In the genomic region with DNA sequence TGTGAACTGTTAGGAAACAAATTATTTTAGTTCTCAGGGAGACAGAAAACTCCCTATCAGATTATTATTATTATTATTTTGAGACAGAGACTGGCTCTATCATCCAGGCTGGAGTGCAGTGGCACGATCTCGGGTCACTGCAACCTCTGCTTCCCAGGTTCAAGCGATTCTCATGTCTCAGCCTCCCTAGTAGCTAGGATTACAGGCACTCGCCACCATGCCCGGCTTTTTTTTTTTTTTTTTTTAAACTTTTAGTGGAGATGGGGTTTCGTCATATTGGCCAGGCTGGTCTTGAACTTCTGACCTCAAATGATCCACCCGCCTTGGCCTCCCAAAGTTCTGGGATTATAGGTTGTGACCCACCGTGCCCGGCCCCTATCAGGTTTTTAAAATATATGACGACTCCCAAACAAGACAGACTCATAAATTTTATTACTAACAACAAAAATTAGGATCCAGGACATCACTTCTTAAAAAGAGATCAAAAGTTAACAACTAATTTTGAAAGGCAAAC, we compare ENCODE assay signal across 7 cellular contexts. TPM values are rescaled to one million over a fixed set of nuclear protein-coding genes. Genes with fewer than 3 reads are reported as not detected.
DNase-seq lines count a peak whose midpoint lies in the region; ATAC-seq and TF ChIP-seq lines count a peak whose summit lies in the region.
"Not testable (repeated sequence)": the region's sequence is repeated elsewhere in the genome, so short reads cannot be mapped to it uniquely, and the experiment has no call there.

No MANE protein-coding gene starts in this region.

- peak overlapping the region; percentile 5 for H3K27ac Mint-ChIP-seq in activated CD8-positive, alpha-beta memory T cell treated with anti-CD3 and anti-CD28 coated beads, Interleukin-2, amount 10 ng/mL, durations not matched to agents 7 days and 5 days
- peak overlapping the region; percentile 65 for H3K27ac Mint-ChIP-seq in activated naive CD8-positive, alpha-beta T cell treated with anti-CD3 and anti-CD28 coated beads for 36 hours

- not testable (repeated sequence) for H3K9me3 Mint-ChIP-seq in activated CD8-positive, alpha-beta memory T cell treated with anti-CD3 and anti-CD28 coated beads, Interleukin-2, amount 10 ng/mL, durations not matched to agents 7 days and 5 days (ENCODE audit: low read depth); activated naive CD8-positive, alpha-beta T cell treated with anti-CD3 and anti-CD28 coated beads for 36 hours

- peaks cover 50% of the 10 kb centered on the region for H3K4me1 Mint-ChIP-seq in activated CD8-positive, alpha-beta memory T cell treated with anti-CD3 and anti-CD28 coated beads, Interleukin-2, amount 10 ng/mL, durations not matched to agents 7 days and 5 days
- H3K4me1 Mint-ChIP-seq in activated naive CD8-positive, alpha-beta T cell treated with anti-CD3 and anti-CD28 coated beads for 36 hours = peaks cover 56% of the 10 kb centered on the region

- TF ChIP-seq POLR2A in suprapubic skin (IDR thresholded peaks at IDR 0.05) = not testable (repeated sequence)

- not testable (repeated sequence) for H3K36me3 ChIP-seq in skeletal muscle tissue (ENCODE audit: control insufficient read depth in 3 of 3, insufficient read depth in 3 of 3, low read length in 3 of 3); suprapubic skin

- H3K27me3 ChIP-seq in foreskin keratinocyte; skeletal muscle tissue (ENCODE audit: control insufficient read depth in 3 of 3, insufficient read depth in 3 of 3, low read length in 3 of 3); suprapubic skin: not testable (repeated sequence)

- H3K4me1 ChIP-seq in foreskin keratinocyte (peaks cover 23% of the 10 kb centered on the region), skeletal muscle tissue (ENCODE audit: control insufficient read depth in 3 of 3, insufficient read depth in 3 of 3, low read length in 3 of 3) (peaks cover 20 to 38% (median 29%) of the 10 kb centered on the region in 3 donors), suprapubic skin (peaks cover 49% of the 10 kb centered on the region)

- TF ChIP-seq EP300 in suprapubic skin (IDR thresholded peaks at IDR 0.05) = not testable (repeated sequence)

- not testable (repeated sequence) for TF ChIP-seq CTCF in foreskin keratinocyte (conservative IDR thresholded peaks at IDR 0.05); suprapubic skin (IDR thresholded peaks at IDR 0.05)

- POLR2A ChIA-PET in HEK293T (lab: Yijun Ruan, JAX) = interaction anchor here (0.6 kb wide), 1 partner anchor 45 kb away, joined by 3 read pairs; no protein-coding TSS in a partner anchor

- H3K27me3 Mint-ChIP-seq in activated CD8-positive, alpha-beta memory T cell treated with anti-CD3 and anti-CD28 coated beads, Interleukin-2, amount 10 ng/mL, durations not matched to agents 7 days and 5 days; activated naive CD8-positive, alpha-beta T cell treated with anti-CD3 and anti-CD28 coated beads for 36 hours: not testable (repeated sequence)

- peak overlapping the region; percentile 13 for H3K27ac ChIP-seq in foreskin keratinocyte
- peak overlapping the region; percentile 22 for H3K27ac ChIP-seq in skeletal muscle tissue (ENCODE audit: low read depth, low read length)
- peak overlapping the region; percentile 41 for H3K27ac ChIP-seq in suprapubic skin

- peaks cover 35% of the 10 kb centered on the region for H3K36me3 Mint-ChIP-seq in activated CD8-positive, alpha-beta memory T cell treated with anti-CD3 and anti-CD28 coated beads, Interleukin-2, amount 10 ng/mL, durations not matched to agents 7 days and 5 days
- peaks cover 48% of the 10 kb centered on the region for H3K36me3 Mint-ChIP-seq in activated naive CD8-positive, alpha-beta T cell treated with anti-CD3 and anti-CD28 coated beads for 36 hours

- not testable (repeated sequence) for H3K4me3 ChIP-seq in skeletal muscle tissue (ENCODE audit: low read length in 3 of 3); suprapubic skin

- ATAC-seq in activated CD8-positive, alpha-beta memory T cell treated with anti-CD3 and anti-CD28 coated beads, Interleukin-2, amount 10 ng/mL, durations not matched to agents 7 days and 5 days; foreskin keratinocyte: not testable (repeated sequence)
- ATAC-seq in left lobe of liver = peak; percentile 35

- not testable (repeated sequence) for H3K4me3 Mint-ChIP-seq in activated CD8-positive, alpha-beta memory T cell treated with anti-CD3 and anti-CD28 coated beads, Interleukin-2, amount 10 ng/mL, durations not matched to agents 7 days and 5 days; activated naive CD8-positive, alpha-beta T cell treated with anti-CD3 and anti-CD28 coated beads for 36 hours

- not testable (repeated sequence) for H3K9me3 ChIP-seq in skeletal muscle tissue (ENCODE audit: control insufficient read depth in 3 of 3, low read length in 3 of 3); suprapubic skin

- DNase-seq in HEK293T (ENCODE audit: extremely low spot score); activated CD8-positive, alpha-beta memory T cell treated with anti-CD3 and anti-CD28 coated beads, Interleukin-2, amount 10 ng/mL, durations not matched to agents 7 days and 5 days; activated naive CD8-positive, alpha-beta T cell treated with anti-CD3 and anti-CD28 coated beads for 36 hours; foreskin keratinocyte; suprapubic skin (ENCODE audit: low spot score in 2 of 2): not testable (repeated sequence)
- peak; percentile 47 for DNase-seq in left lobe of liver (ENCODE audit: low spot score)

- WGBS in suprapubic skin = 89% methylated on average over 10 of the region's 10 CpGs

- CTCF ChIA-PET in HEK293T (lab: Yijun Ruan, JAX) = interaction anchor here (1.5 kb wide), 1 partner anchor 23 kb away, joined by 3 read pairs; no protein-coding TSS in a partner anchor
- CTCF ChIA-PET in activated CD8-positive, alpha-beta memory T cell treated with anti-CD3 and anti-CD28 coated beads, Interleukin-2, amount 10 ng/mL, durations not matched to agents 7 days and 5 days (lab: Charles Lee) = interaction anchor here (0.6 to 5.0 kb wide), 9 partner anchors 9 to 143 kb away, joined by 3 to 28 read pairs (median 4); a partner anchor contains a TSS

- H3K9ac ChIP-seq in skeletal muscle tissue (ENCODE audit: low read depth in 1 of 3, low read length in 3 of 3) = peak overlapping the region in 1 of 3 donors; percentile 22

TF ChIP-seq in HEK293T, 16 proteins besides CTCF, POLR2A, EP300 and RAD21:
- TF ChIP-seq ZNF384 (IDR thresholded peaks at IDR 0.05) = peak; percentile 78

RNA-seq across cellular contexts. Expression of a gene that starts 8.3 kb away (rescaled TPM):
- 10 to 100 TPM; 23.2 to 32.9 TPM for total RNA-seq in activated CD8-positive, alpha-beta memory T cell treated with anti-CD3 and anti-CD28 coated beads, Interleukin-2, amount 10 ng/mL, durations not matched to agents 7 days and 5 days
- total RNA-seq in activated naive CD8-positive, alpha-beta T cell treated with anti-CD3 and anti-CD28 coated beads for 36 hours = 10 to 100 TPM; 46.2 to 48.3 TPM
- 26.6 and 27.2 TPM in 2 replicates for total RNA-seq in foreskin keratinocyte
- polyA plus RNA-seq in foreskin keratinocyte = 9.6 and 12.0 TPM in 2 replicates
- 12.7 TPM for total RNA-seq in left lobe of liver
- total RNA-seq in skeletal muscle tissue = 6.3 TPM
- total RNA-seq in suprapubic skin = 10 to 100 TPM; 24.6 to 36.6 (median 29.1) TPM

RNA-seq across cellular contexts. Expression of a gene that starts 39.2 kb away (rescaled TPM):
- 1 to 10 TPM; 5.5 to 5.8 TPM for total RNA-seq in activated CD8-positive, alpha-beta memory T cell treated with anti-CD3 and anti-CD28 coated beads, Interleukin-2, amount 10 ng/mL, durations not matched to agents 7 days and 5 days
- 10 to 100 TPM; 11.0 to 13.6 TPM for total RNA-seq in activated naive CD8-positive, alpha-beta T cell treated with anti-CD3 and anti-CD28 coated beads for 36 hours
- total RNA-seq in foreskin keratinocyte (21.4 and 22.7 TPM in 2 replicates), left lobe of liver (14.8 TPM), skeletal muscle tissue (14.1 TPM), suprapubic skin (10 to 100 TPM; 18.9 to 46.4 (median 28.4) TPM)
- polyA plus RNA-seq in foreskin keratinocyte = 18.2 and 21.6 TPM in 2 replicates
